29 cellular contexts compared by ENCODE assay signal in the genomic region with DNA sequence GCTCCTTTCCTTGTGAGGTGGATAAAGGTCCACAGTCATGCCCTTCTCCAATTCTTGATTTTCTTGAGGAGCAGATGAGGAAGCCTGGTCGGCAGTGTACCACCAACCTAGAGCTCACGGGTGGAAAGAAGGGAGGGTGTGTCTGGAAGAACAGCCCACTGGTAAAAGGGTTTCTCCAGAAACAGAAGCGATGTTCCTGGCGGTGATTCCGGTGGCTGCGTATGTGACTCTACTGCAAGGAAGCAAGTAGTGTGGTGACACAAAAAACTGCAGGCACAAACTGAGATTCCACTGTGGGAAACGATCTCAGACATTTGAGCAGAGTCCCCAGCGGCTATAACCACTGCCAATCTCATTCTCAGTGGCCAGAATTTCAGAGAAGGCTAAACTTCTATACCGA.
"Had no signal": no experiment of that assay in that cellular context is flagged by ENCODE, and none has a peak within 500 bp of the region (broad histone marks: within the 10 kb centered on the region; RNA-seq: fewer than 3 reads in every experiment).

No MANE protein-coding gene starts in this region.

- H3K36me3 ChIP-seq: neutrophil, prostate gland, thyroid gland had no signal

- H3K9me3 ChIP-seq: neutrophil, pancreas, prostate gland, sigmoid colon, stomach, thyroid gland, upper lobe of left lung, vagina had no signal

- ATAC-seq: pancreas; stimulated activated naive B cell treated with anti-CD40 and anti-IgM and Interleukin-4, amounts not matched to agents 10 μg/mL and 1 μg/mL and 100 μg/mL, for 72 hours had no signal

- H3K36me3 Mint-ChIP-seq: activated naive CD4-positive, alpha-beta T cell treated with anti-CD3 and anti-CD28 coated beads, Interleukin-2, amount 50 U/mL, for 72 hours; naive B cell had no signal

- H3K27ac Mint-ChIP-seq: naive B cell; nephron progenitor cell; stimulated activated naive B cell treated with anti-CD40 and anti-IgM and Interleukin-4, amounts not matched to agents 10 μg/mL and 1 μg/mL and 100 μg/mL, for 72 hours had no signal

- H3K27me3 Mint-ChIP-seq: naive B cell; stimulated activated naive B cell treated with anti-CD40 and anti-IgM and Interleukin-4, amounts not matched to agents 10 μg/mL and 1 μg/mL and 100 μg/mL, for 72 hours had no signal

- H3K27me3 ChIP-seq: cardiac muscle cell, dorsolateral prefrontal cortex, neutrophil, pancreas, sigmoid colon, stomach, thyroid gland, upper lobe of left lung, vagina had no signal

- H3K27ac ChIP-seq: cardiac muscle cell, coronary artery, dorsolateral prefrontal cortex, neutrophil, pancreas, prostate gland, sigmoid colon, stomach, thyroid gland, upper lobe of left lung, vagina, WERI-Rb-1 had no signal

- H3K4me3 ChIP-seq: cardiac muscle cell, coronary artery, dorsolateral prefrontal cortex, pancreas, prostate gland, sigmoid colon, stomach, thyroid gland, upper lobe of left lung, vagina had no signal

- H3K4me1 Mint-ChIP-seq: nephron progenitor cell had no signal

- H3K4me3 Mint-ChIP-seq: activated T-cell treated with anti-CD3 and anti-CD28 coated beads, Interleukin-2, amount 50 U/mL, for 4 hours; naive B cell; nephron progenitor cell; stimulated activated naive B cell treated with anti-CD40 and anti-IgM and Interleukin-4, amounts not matched to agents 10 μg/mL and 1 μg/mL and 100 μg/mL, for 72 hours had no signal

- H3K9me3 Mint-ChIP-seq: activated naive CD4-positive, alpha-beta T cell treated with anti-CD3 and anti-CD28 coated beads, Interleukin-2, amount 50 U/mL, for 72 hours; activated T-cell treated with anti-CD3 and anti-CD28 coated beads, Interleukin-2, amount 50 U/mL, for 4 hours; nephron progenitor cell; stimulated activated naive B cell treated with anti-CD40 and anti-IgM and Interleukin-4, amounts not matched to agents 10 μg/mL and 1 μg/mL and 100 μg/mL, for 72 hours had no signal

- DNase-seq: activated CD4-positive, alpha-beta T cell treated with anti-CD3 and anti-CD28 coated beads for 48 hours; activated CD4-positive, alpha-beta T cell treated with anti-CD3 and anti-CD28 coated beads, Interleukin-2, amount 50 U/mL, for 48 hours; activated naive CD4-positive, alpha-beta T cell; activated T-cell treated with anti-CD3 and anti-CD28 coated beads, Interleukin-2, amount 50 U/mL, for 4 hours; cerebellar nuclear complex; effector memory CD4-positive, alpha-beta T cell; head of caudate nucleus; hippocampal formation; left colon; naive B cell; nephron progenitor cell; pancreas; retina; sigmoid colon; stimulated activated CD4-positive, alpha-beta T cell treated with anti-CD3 and anti-CD28 coated beads, Interleukin-1b, Interleukin-23, amount 100 ng/mL, for 48 hours; stimulated activated CD4-positive, alpha-beta T cell treated with anti-CD3 and anti-CD28 coated beads, Interleukin-4, amount 100 ng/mL, for 4 hours; stimulated activated CD8-positive, alpha-beta memory T cell treated with anti-CD3 and anti-CD28 coated beads, Interleukin-4, amount 100 ng/mL, for 48 hours; stimulated activated naive B cell treated with anti-CD40 and anti-IgM and Interleukin-4, amounts not matched to agents 10 μg/mL and 1 μg/mL and 100 μg/mL, for 72 hours; stomach; thyroid gland; upper lobe of left lung; WERI-Rb-1 had no signal

- H3K4me1 ChIP-seq: pancreas, prostate gland, sigmoid colon, stomach, thyroid gland, upper lobe of left lung, vagina had no signal
